ENCODE assay signal across 32 cellular contexts in the genomic region with DNA sequence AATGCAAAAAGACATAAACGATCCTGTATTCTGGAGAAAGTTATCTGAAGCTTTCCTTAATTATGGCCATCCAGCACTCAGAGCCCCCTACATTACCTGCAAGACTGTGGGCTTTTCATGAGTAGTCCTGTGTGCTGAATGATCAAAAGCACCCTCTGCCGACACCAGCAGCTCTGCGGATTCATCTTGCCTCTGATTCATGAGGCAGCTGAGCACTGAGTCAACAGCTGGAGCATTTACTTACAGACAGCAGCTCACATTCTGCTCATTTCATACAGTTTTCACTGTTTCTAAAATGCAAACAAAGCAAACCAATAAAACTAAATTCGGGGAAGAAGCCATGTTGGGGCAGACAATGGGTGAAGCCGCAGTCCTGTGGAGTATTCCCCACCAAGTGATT.
DNase-seq lines count a peak whose midpoint lies in the region; TF ChIP-seq lines count a peak whose summit lies in the region.
"Had no signal": no experiment of that assay in that cellular context is flagged by ENCODE, and none has a peak within 500 bp of the region (broad histone marks: within the 10 kb centered on the region; RNA-seq: fewer than 3 reads in every experiment).

No MANE protein-coding gene starts in this region.

- TF ChIP-seq CTCF in cardiac fibroblast (IDR thresholded peaks at IDR 0.05; ENCODE audit: low read depth, low read length) (no peak), colonic mucosa (IDR thresholded peaks at IDR 0.05) (no peak)

- no peaks in the 10 kb centered on the region for H3K4me1 Mint-ChIP-seq in CD8-positive, alpha-beta memory T cell
- H3K4me1 Mint-ChIP-seq: activated CD8-positive, alpha-beta memory T cell treated with anti-CD3 and anti-CD28 coated beads, Interleukin-2, amount 10 ng/mL, durations not matched to agents 7 days and 5 days; activated naive CD8-positive, alpha-beta T cell treated with anti-CD3 and anti-CD28 coated beads, Interleukin-2, amount 50 U/mL, for 24 hours; naive thymus-derived CD4-positive, alpha-beta T cell had no signal

- POLR2A ChIA-PET in CD8-positive, alpha-beta memory T cell (lab: Charles Lee), result no interaction called here

- H3K27me3 ChIP-seq in CD8-positive, alpha-beta memory T cell (ENCODE audit: insufficient read depth, low read length, poor library complexity, severe bottlenecking), result no peaks in the 10 kb centered on the region
- H3K27me3 ChIP-seq in colonic mucosa, result no peaks in the 10 kb centered on the region
- H3K27me3 ChIP-seq: body of pancreas, neutrophil had no signal

- no peaks in the 10 kb centered on the region for H3K9me3 ChIP-seq in CD8-positive, alpha-beta memory T cell (ENCODE audit: low read length)
- H3K9me3 ChIP-seq in colonic mucosa, result no peaks in the 10 kb centered on the region
- H3K9me3 ChIP-seq: body of pancreas, Caco-2, HAP-1, neutrophil, psoas muscle, SJCRH30 had no signal

- H3K27me3 Mint-ChIP-seq in CD8-positive, alpha-beta memory T cell, result peaks cover 0 to 1% of the 10 kb centered on the region in 2 donors
- H3K27me3 Mint-ChIP-seq: activated CD8-positive, alpha-beta memory T cell treated with anti-CD3 and anti-CD28 coated beads, Interleukin-2, amount 10 ng/mL, durations not matched to agents 7 days and 5 days; activated naive CD8-positive, alpha-beta T cell treated with anti-CD3 and anti-CD28 coated beads, Interleukin-2, amount 50 U/mL, for 24 hours; naive thymus-derived CD4-positive, alpha-beta T cell had no signal

- no peaks in the 10 kb centered on the region for H3K4me1 ChIP-seq in CD8-positive, alpha-beta memory T cell (ENCODE audit: insufficient read depth, low read length)
- H3K4me1 ChIP-seq in colonic mucosa, result no peaks in the 10 kb centered on the region
- H3K4me1 ChIP-seq: body of pancreas, Caco-2, HAP-1, psoas muscle, SJCRH30 had no signal

- no peak overlapping the region for H3K27ac ChIP-seq in CD8-positive, alpha-beta memory T cell (ENCODE audit: low read depth, low read length)
- H3K27ac ChIP-seq in colonic mucosa, result no peak overlapping the region
- H3K27ac ChIP-seq: body of pancreas, C4-2B, HL-60, neutrophil, psoas muscle, SJCRH30 had no signal

- H3K4me3 ChIP-seq in cardiac fibroblast (replicated peaks in 1 of 2; ENCODE audit: low read depth in 2 of 2, low read length in 2 of 2) (no peak overlapping the region), colonic mucosa (no peak overlapping the region)
- H3K4me3 ChIP-seq in CD8-positive, alpha-beta memory T cell (ENCODE audit: low read length), result no peak overlapping the region
- H3K4me3 ChIP-seq: body of pancreas, HAP-1, psoas muscle, SJCRH30 had no signal

- H3K36me3 ChIP-seq in CD8-positive, alpha-beta memory T cell (ENCODE audit: insufficient read depth, low read length), result no peaks in the 10 kb centered on the region
- no peaks in the 10 kb centered on the region for H3K36me3 ChIP-seq in colonic mucosa
- H3K36me3 ChIP-seq: HAP-1, neutrophil, SJCRH30 had no signal

- intact Hi-C loops in colonic mucosa (cut with DNase I), result no loop called here

- peak; percentile 4 for DNase-seq in NCI-H2171 (lab: John Stamatoyannopoulos, UW)
- DNase-seq in cardiac fibroblast (ENCODE audit: low read depth in 2 of 2), result peak; percentile 10 to 20
- DNase-seq in inferior parietal cortex (ENCODE audit: extremely low spot score), result peak; percentile 12
- peak; percentile 13 for DNase-seq in stromal cell of bone marrow (ENCODE audit: low read depth)
- DNase-seq in CD8-positive, alpha-beta memory T cell, result no peak
- DNase-seq in KG1 (lab: John Stamatoyannopoulos, UW), result no peak
- DNase-seq in colonic mucosa, result no peak
- DNase-seq: activated CD4-positive, CD25-positive, alpha-beta regulatory T cell; activated CD8-positive, alpha-beta memory T cell treated with anti-CD3 and anti-CD28 coated beads, Interleukin-2, amount 10 ng/mL, durations not matched to agents 7 days and 5 days; activated gamma-delta T cell treated with Interleukin-2 at 50 U/mL for 16 hours; activated naive CD8-positive, alpha-beta T cell treated with anti-CD3 and anti-CD28 coated beads, Interleukin-2, amount 50 U/mL, for 24 hours; activated T-cell treated with anti-CD3 and anti-CD28 coated beads, Interleukin-2, amount 50 U/mL, for 4 hours; body of pancreas; Caco-2; DMS53; GF-D8; islet precursor cell; Karpas-422; naive thymus-derived CD4-positive, alpha-beta T cell; NCI-H146; NCI-H510A; psoas muscle; RPMI8226; SJCRH30; stimulated activated CD4-positive, alpha-beta T cell treated with anti-CD3 and anti-CD28 coated beads, Interleukin-15, amount 100 ng/mL, for 24 hours; stimulated activated CD4-positive, alpha-beta T cell treated with anti-CD3 and anti-CD28 coated beads, Interleukin-4, amount 100 ng/mL, for 4 hours; T-helper 9 cell; trophoblast cell had no signal

- H3K36me3 Mint-ChIP-seq in CD8-positive, alpha-beta memory T cell, result no peaks in the 10 kb centered on the region
- H3K36me3 Mint-ChIP-seq: activated CD8-positive, alpha-beta memory T cell treated with anti-CD3 and anti-CD28 coated beads, Interleukin-2, amount 10 ng/mL, durations not matched to agents 7 days and 5 days had no signal

- no peak overlapping the region for H3K9ac ChIP-seq in colonic mucosa (ENCODE audit: low read depth in 2 of 2, low read length in 2 of 2)

- CTCF ChIA-PET in CD8-positive, alpha-beta memory T cell (lab: Charles Lee), result no interaction called here

- peaks cover 2 to 8% (median 4%) of the 10 kb centered on the region in 5 donors for H3K9me3 Mint-ChIP-seq in CD8-positive, alpha-beta memory T cell
- H3K9me3 Mint-ChIP-seq: activated naive CD8-positive, alpha-beta T cell treated with anti-CD3 and anti-CD28 coated beads, Interleukin-2, amount 50 U/mL, for 24 hours; activated T-cell treated with anti-CD3 and anti-CD28 coated beads, Interleukin-2, amount 50 U/mL, for 4 hours had no signal

- H3K4me3 Mint-ChIP-seq in CD8-positive, alpha-beta memory T cell, result no peak overlapping the region
- H3K4me3 Mint-ChIP-seq: activated CD8-positive, alpha-beta memory T cell treated with anti-CD3 and anti-CD28 coated beads, Interleukin-2, amount 10 ng/mL, durations not matched to agents 7 days and 5 days; activated naive CD8-positive, alpha-beta T cell treated with anti-CD3 and anti-CD28 coated beads, Interleukin-2, amount 50 U/mL, for 24 hours; activated T-cell treated with anti-CD3 and anti-CD28 coated beads, Interleukin-2, amount 50 U/mL, for 4 hours; naive thymus-derived CD4-positive, alpha-beta T cell had no signal

- H3K27ac Mint-ChIP-seq in CD8-positive, alpha-beta memory T cell, result no peak overlapping the region
- H3K27ac Mint-ChIP-seq: activated CD8-positive, alpha-beta memory T cell treated with anti-CD3 and anti-CD28 coated beads, Interleukin-2, amount 10 ng/mL, durations not matched to agents 7 days and 5 days; activated naive CD8-positive, alpha-beta T cell treated with anti-CD3 and anti-CD28 coated beads, Interleukin-2, amount 50 U/mL, for 24 hours; naive thymus-derived CD4-positive, alpha-beta T cell had no signal

Comparison
In these comparisons a context has a peak if more than half of its experiments do, and no peak if none do; other contexts are left out.
1. DNase-seq: peak in NCI-H2171 (single experiment), cardiac fibroblast (2 of 2), inferior parietal cortex (single experiment) and stromal cell of bone marrow (single experiment); none in CD8-positive, alpha-beta memory T cell (0 of 5), KG1 (single experiment) and colonic mucosa (single experiment).